ENCODE assay signal across 28 cellular contexts in genomic region chr14:74634481-74634880, GRCh38. TPM values are rescaled to one million over a fixed set of nuclear protein-coding genes. Genes with fewer than 3 reads are reported as not detected.
A peak's percentile ranks its signal among the peaks of the same experiment; 100 is the strongest.
DNase-seq lines count a peak whose midpoint lies in the region; ATAC-seq and TF ChIP-seq lines count a peak whose summit lies in the region.
"Had no signal": no experiment of that assay in that cellular context is flagged by ENCODE, and none has a peak within 500 bp of the region (broad histone marks: within the 10 kb centered on the region; RNA-seq: fewer than 3 reads in every experiment).

No MANE protein-coding gene starts in this region.

- H3K4me1 ChIP-seq in osteoblast (ENCODE audit: insufficient read depth, low read length): peaks cover 32% of the 10 kb centered on the region

- intact Hi-C loops in left ventricle myocardium superior (cut with micrococcal nuclease): no loop called here

- H3K27me3 ChIP-seq in osteoblast (ENCODE audit: insufficient read depth, low read length): no peaks in the 10 kb centered on the region
- H3K27me3 ChIP-seq: brain microvascular endothelial cell had no signal

- POLR2A ChIA-PET in HEK293T (lab: Yijun Ruan, JAX): interaction anchor here (0.8 to 1.4 kb wide), 3 partner anchors 9 to 25 kb away, joined by 3 to 4 read pairs (median 4); no protein-coding TSS in a partner anchor

- DNase-seq in NCI-H1694 (lab: John Stamatoyannopoulos, UW) (peak; percentile 50), NCI-H1694 treated with DMSO at 0.1 percent for 48 hours (lab: John Stamatoyannopoulos, UW) (no peak), NCI-H524 (lab: John Stamatoyannopoulos, UW) (peak; percentile 90 to 95), fibroblast of the aortic adventitia (ENCODE audit: low read depth) (peak; percentile 52), osteoblast (ENCODE audit: insufficient read length, low spot score, missing footprints) (peak; percentile 82), HEK293T (ENCODE audit: extremely low spot score) (no peak), left ventricle myocardium superior (no peak)
- DNase-seq: 8988T; activated CD8-positive, alpha-beta memory T cell treated with anti-CD3 and anti-CD28 coated beads, Interleukin-2, amount 10 ng/mL, durations not matched to agents 7 days and 5 days; activated T-cell treated with anti-CD3 and anti-CD28 coated beads, Interleukin-2, amount 50 U/mL, for 72 hours; brain microvascular endothelial cell; CD4-positive, alpha-beta T cell; cerebellar nuclear complex; mammary epithelial cell; mucosa of descending colon; NCI-H2081 treated with DMSO at 0.1 percent for 48 hours; NCI-H345; NCI-H748 treated with DMSO at 0.1 percent for 48 hours; SIG-M5; stimulated activated CD4-positive, alpha-beta T cell treated with anti-CD3 and anti-CD28 coated beads, Interleukin-1b, Interleukin-23, amount 100 ng/mL, for 48 hours; stimulated activated naive CD8-positive, alpha-beta T cell treated with anti-CD3 and anti-CD28 coated beads, Interleukin-15, Interleukin-2, amounts not matched to agents 100 U/mL and 50 U/mL, for 24 hours; T-helper 9 cell had no signal

- H2AFZ ChIP-seq in osteoblast (ENCODE audit: low read length): no peak overlapping the region

- H3K4me2 ChIP-seq in osteoblast (ENCODE audit: insufficient read depth, low read length): no peak overlapping the region
- H3K4me2 ChIP-seq: smooth muscle cell had no signal

- no peaks in the 10 kb centered on the region for H3K9me3 ChIP-seq in osteoblast (ENCODE audit: low read depth, low read length)
- H3K9me3 ChIP-seq: esophagus muscularis mucosa, mucosa of descending colon, thoracic aorta had no signal

- CTCF ChIA-PET in HEK293T (lab: Yijun Ruan, JAX): no interaction called here

- no peaks in the 10 kb centered on the region for H4K20me1 ChIP-seq in osteoblast (ENCODE audit: insufficient read depth, low read length)

- H3K79me2 ChIP-seq in osteoblast (ENCODE audit: insufficient read depth, low read length): no peaks in the 10 kb centered on the region

- ATAC-seq in left ventricle myocardium superior (no peak), HG03565 (IDR thresholded peaks at IDR 0.05; ENCODE audit: unreplicated experiment) (no peak)
- ATAC-seq: activated CD8-positive, alpha-beta memory T cell treated with anti-CD3 and anti-CD28 coated beads, Interleukin-2, amount 10 ng/mL, durations not matched to agents 7 days and 5 days; activated T-cell treated with anti-CD3 and anti-CD28 coated beads, Interleukin-2, amount 50 U/mL, for 72 hours; mucosa of descending colon; stimulated activated naive CD8-positive, alpha-beta T cell treated with anti-CD3 and anti-CD28 coated beads, Interleukin-15, Interleukin-2, amounts not matched to agents 100 U/mL and 50 U/mL, for 24 hours had no signal

- no peak overlapping the region for H3K4me3 ChIP-seq in fibroblast of the aortic adventitia (ENCODE audit: low read depth, low read length)
- no peak overlapping the region for H3K4me3 ChIP-seq in osteoblast (ENCODE audit: insufficient read depth, low read length)
- H3K4me3 ChIP-seq: esophagus muscularis mucosa, mucosa of descending colon, smooth muscle cell, thoracic aorta had no signal

- no peak overlapping the region for H3K27ac ChIP-seq in osteoblast (ENCODE audit: low read depth, low read length)
- H3K27ac ChIP-seq: brain microvascular endothelial cell, esophagus muscularis mucosa, HL-60, thoracic aorta, VCaP had no signal

- TF ChIP-seq CTCF in fibroblast of the aortic adventitia (IDR thresholded peaks at IDR 0.05; ENCODE audit: insufficient read depth, low read length) (no peak), osteoblast (IDR thresholded peaks at IDR 0.05; ENCODE audit: extremely low read depth, low read depth, low read length) (no peak)

- H3K36me3 ChIP-seq in osteoblast (ENCODE audit: insufficient read depth, low read length): no peaks in the 10 kb centered on the region
- H3K36me3 ChIP-seq: brain microvascular endothelial cell, esophagus muscularis mucosa, thoracic aorta had no signal

TF ChIP-seq in HEK293T, 16 proteins besides CTCF, POLR2A, EP300 and RAD21:
- no peak for TF ChIP-seq NFRKB (IDR thresholded peaks at IDR 0.05)
- no peak for TF ChIP-seq FOXK2 (IDR thresholded peaks at IDR 0.05)
- TF ChIP-seq LEF1 (IDR thresholded peaks at IDR 0.05; ENCODE audit: borderline replicate concordance): no peak
- no peak for TF ChIP-seq TARDBP (IDR thresholded peaks at IDR 0.05)
- no peak for TF ChIP-seq ZNF384 (IDR thresholded peaks at IDR 0.05)
- no peak for TF ChIP-seq BHLHE40 (IDR thresholded peaks at IDR 0.05; ENCODE audit: borderline replicate concordance)
- no peak for TF ChIP-seq L3MBTL2 (conservative IDR thresholded peaks at IDR 0.05)
- TF ChIP-seq PKNOX1 (IDR thresholded peaks at IDR 0.05): no peak
- TF ChIP-seq HDGF (IDR thresholded peaks at IDR 0.05; ENCODE audit: borderline replicate concordance): no peak
- no peak for TF ChIP-seq ELF4 (IDR thresholded peaks at IDR 0.05)
- no peak for TF ChIP-seq SP1 (IDR thresholded peaks at IDR 0.05)
- TF ChIP-seq FOXA1 (IDR thresholded peaks at IDR 0.05): no peak
- no peak for TF ChIP-seq SUZ12 (IDR thresholded peaks at IDR 0.05)
- no peak for TF ChIP-seq FOXM1 (IDR thresholded peaks at IDR 0.05; ENCODE audit: borderline replicate concordance)
- TF ChIP-seq ARNT (IDR thresholded peaks at IDR 0.05): no peak
- TF ChIP-seq CTBP1 (IDR thresholded peaks at IDR 0.05; ENCODE audit: borderline replicate concordance): no peak

RNA-seq across cellular contexts. Expression of gene LTBP2, which starts 22.4 kb away (rescaled TPM):
- total RNA-seq in fibroblast of the aortic adventitia (ENCODE audit: low replicate concordance): 58.5 and 157 TPM in 2 replicates
- total RNA-seq in osteoblast: 493 and 546 TPM in 2 replicates
- 16.0 TPM for total RNA-seq in left ventricle myocardium superior

Comparison
In these comparisons a context has a peak if more than half of its experiments do, and no peak if none do; other contexts are left out.
1. DNase-seq: peak in NCI-H1694 (single experiment), NCI-H524 (2 of 2), fibroblast of the aortic adventitia (single experiment) and osteoblast (single experiment); none in NCI-H1694 treated with DMSO at 0.1 percent for 48 hours (single experiment), HEK293T (single experiment) and left ventricle myocardium superior (single experiment).